In the genomic region with DNA sequence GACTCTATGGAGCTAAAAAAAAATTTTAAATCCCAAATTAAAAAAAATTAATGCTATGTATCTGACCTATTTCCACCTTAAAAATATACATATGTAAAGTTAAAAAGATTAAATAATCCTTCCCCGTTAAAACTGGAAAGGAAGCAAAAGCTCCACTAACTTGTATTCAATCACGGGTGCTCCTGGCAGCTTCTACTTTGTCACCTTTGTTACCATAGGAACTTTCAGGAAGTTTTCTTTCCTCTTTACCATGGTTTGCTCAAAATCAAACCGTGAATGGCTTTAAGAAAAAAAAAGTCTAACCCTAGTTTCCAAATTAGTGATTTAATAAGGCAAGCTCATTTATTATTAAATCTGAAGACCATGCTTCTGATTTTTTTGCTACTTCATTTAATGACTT, we compare ENCODE assay signal across 19 cellular contexts. TPM values are rescaled to one million over a fixed set of nuclear protein-coding genes. Genes with fewer than 3 reads are reported as not detected.
DNase-seq lines count a peak whose midpoint lies in the region; ATAC-seq and TF ChIP-seq lines count a peak whose summit lies in the region.
"Had no signal": no experiment of that assay in that cellular context is flagged by ENCODE, and none has a peak within 500 bp of the region (broad histone marks: within the 10 kb centered on the region; RNA-seq: fewer than 3 reads in every experiment).

No MANE protein-coding gene starts in this region.

- H3K79me1 ChIP-seq in mesendoderm (ENCODE audit: low read length), result no peaks in the 10 kb centered on the region

- peaks cover 27% of the 10 kb centered on the region for H3K4me1 ChIP-seq in PC-9 (replicated peaks; ENCODE audit: insufficient read depth)
- H3K4me1 ChIP-seq in mesendoderm (ENCODE audit: control insufficient read depth, low read depth, low read length), result no peaks in the 10 kb centered on the region
- peaks cover 11% of the 10 kb centered on the region for H3K4me1 ChIP-seq in smooth muscle cell (ENCODE audit: low read depth)
- peaks cover 58% of the 10 kb centered on the region for H3K4me1 ChIP-seq in Karpas-422 (ENCODE audit: low read length)

- intact Hi-C loops in PC-9 (cut with micrococcal nuclease; ENCODE audit: unreplicated experiment), result no loop called here
- intact Hi-C loops in activated CD4-positive, alpha-beta T cell treated with anti-CD3 and anti-CD28 coated beads for 36 hours (cut with DNase I, micrococcal nuclease), result no loop called here

- H3K4me2 ChIP-seq in PC-9 (peak overlapping the region; percentile 92), mesendoderm (ENCODE audit: low read length) (no peak overlapping the region), smooth muscle cell (no peak overlapping the region), Karpas-422 (ENCODE audit: low read depth, low read length, poor library complexity, severe bottlenecking) (no peak overlapping the region)

- no peak overlapping the region for H3K56ac ChIP-seq in mesendoderm (ENCODE audit: low read length)

- H4K5ac ChIP-seq in mesendoderm (ENCODE audit: low read length), result no peak overlapping the region

- no peak overlapping the region for H2BK15ac ChIP-seq in mesendoderm (replicated peaks; ENCODE audit: low read depth)

- no peaks in the 10 kb centered on the region for H3K9me3 Mint-ChIP-seq in endothelial cell (ENCODE audit: unreplicated experiment)
- H3K9me3 Mint-ChIP-seq in activated CD4-positive, alpha-beta T cell treated with anti-CD3 and anti-CD28 coated beads for 36 hours (ENCODE audit: low read depth), result no peaks in the 10 kb centered on the region
- H3K9me3 Mint-ChIP-seq: CD8-positive, alpha-beta T cell had no signal

- no peak overlapping the region for H3K9ac ChIP-seq in mesendoderm (ENCODE audit: low read length)
- no peak overlapping the region for H3K9ac ChIP-seq in smooth muscle cell (ENCODE audit: low read depth)
- H3K9ac ChIP-seq in Karpas-422 (ENCODE audit: low read length), result no peak overlapping the region

- H3K27ac ChIP-seq in PC-9 (no peak overlapping the region), mesendoderm (ENCODE audit: low read depth, low read length) (no peak overlapping the region), smooth muscle cell (ENCODE audit: low read depth) (no peak overlapping the region), Karpas-422 (ENCODE audit: low read length) (no peak overlapping the region)
- H3K27ac ChIP-seq: SJSA1 had no signal

- H3F3A ChIP-seq in PC-9 (ENCODE audit: insufficient read depth, low read depth) (no peaks in the 10 kb centered on the region; the same call in 1 of the 2 replicates), smooth muscle cell (ENCODE audit: low read depth) (no peaks in the 10 kb centered on the region)

- POLR2A ChIA-PET in PC-9 (lab: Charles Lee; ENCODE audit: unreplicated experiment), result no interaction called here
- POLR2A ChIA-PET in activated CD4-positive, alpha-beta T cell treated with anti-CD3 and anti-CD28 coated beads for 36 hours (lab: Charles Lee), result no interaction called here

- H3K36me3 Mint-ChIP-seq in endothelial cell (ENCODE audit: low read depth, unreplicated experiment), result no peaks in the 10 kb centered on the region
- H3K36me3 Mint-ChIP-seq in activated CD4-positive, alpha-beta T cell treated with anti-CD3 and anti-CD28 coated beads for 36 hours (ENCODE audit: low read depth), result peaks cover 7% of the 10 kb centered on the region

- H3K79me2 ChIP-seq in PC-9 (ENCODE audit: low read depth) (peaks cover 84% of the 10 kb centered on the region), mesendoderm (ENCODE audit: control insufficient read depth, insufficient read depth, low read length) (peaks cover 14% of the 10 kb centered on the region), smooth muscle cell (ENCODE audit: low read depth) (peaks cover 81% of the 10 kb centered on the region), Karpas-422 (ENCODE audit: low read length) (peaks cover 85% of the 10 kb centered on the region)

- H3K36me3 ChIP-seq in PC-9 (ENCODE audit: low read depth), result no peaks in the 10 kb centered on the region
- H3K36me3 ChIP-seq in mesendoderm (ENCODE audit: control insufficient read depth, insufficient read depth, low read length), result no peaks in the 10 kb centered on the region
- H3K36me3 ChIP-seq in smooth muscle cell (ENCODE audit: low read depth), result no peaks in the 10 kb centered on the region
- H3K36me3 ChIP-seq in Karpas-422 (ENCODE audit: insufficient read depth, low read length), result peaks cover 26% of the 10 kb centered on the region
- H3K36me3 ChIP-seq: SJSA1 had no signal

- no peaks in the 10 kb centered on the region for H3K27me3 ChIP-seq in PC-9 (ENCODE audit: insufficient read depth, low read depth)
- H3K27me3 ChIP-seq in mesendoderm (ENCODE audit: insufficient read depth, low read length, poor library complexity), result no peaks in the 10 kb centered on the region
- H3K27me3 ChIP-seq in smooth muscle cell (ENCODE audit: low read depth), result no peaks in the 10 kb centered on the region
- H3K27me3 ChIP-seq in Karpas-422 (ENCODE audit: low read length), result no peaks in the 10 kb centered on the region
- H3K27me3 ChIP-seq: SJSA1 had no signal

- H3K27ac Mint-ChIP-seq in endothelial cell (ENCODE audit: unreplicated experiment), result peak overlapping the region; percentile 99
- H3K27ac Mint-ChIP-seq in activated CD4-positive, alpha-beta T cell treated with anti-CD3 and anti-CD28 coated beads for 36 hours, result no peak overlapping the region
- H3K27ac Mint-ChIP-seq: CD8-positive, alpha-beta T cell had no signal

- ATAC-seq in activated CD4-positive, alpha-beta T cell treated with anti-CD3 and anti-CD28 coated beads for 36 hours, result no peak
- ATAC-seq: CD8-positive, alpha-beta T cell; HCT116; HepG2 had no signal

- H3K9me2 ChIP-seq in PC-9 (ENCODE audit: insufficient read depth) (no peaks in the 10 kb centered on the region), Karpas-422 (replicated peaks; ENCODE audit: insufficient read depth, low read length) (no peaks in the 10 kb centered on the region)

- CTCF ChIA-PET in PC-9 (lab: Charles Lee), result no interaction called here
- CTCF ChIA-PET in activated CD4-positive, alpha-beta T cell treated with anti-CD3 and anti-CD28 coated beads for 36 hours (lab: Charles Lee), result interaction anchor here (0.6 kb wide), 1 partner anchor 245 kb away, joined by 3 read pairs; no protein-coding TSS in a partner anchor

- TF ChIP-seq CTCF in PC-9 (conservative IDR thresholded peaks at IDR 0.05) (no peak), endothelial cell (IDR thresholded peaks at IDR 0.05; ENCODE audit: unreplicated experiment) (no peak), smooth muscle cell (IDR thresholded peaks at IDR 0.05; ENCODE audit: borderline replicate concordance, insufficient read depth, poor library complexity, severe bottlenecking) (no peak)

- H2BK5ac ChIP-seq in mesendoderm (ENCODE audit: low read length), result no peak overlapping the region

- H3K23ac ChIP-seq in mesendoderm (ENCODE audit: low read length), result no peak overlapping the region

- H2AFZ ChIP-seq in PC-9 (no peak overlapping the region), smooth muscle cell (ENCODE audit: low read depth) (no peak overlapping the region), Karpas-422 (ENCODE audit: low read length) (no peak overlapping the region)

- H3K4me3 Mint-ChIP-seq in endothelial cell (ENCODE audit: unreplicated experiment), result no peak overlapping the region
- no peak overlapping the region for H3K4me3 Mint-ChIP-seq in activated CD4-positive, alpha-beta T cell treated with anti-CD3 and anti-CD28 coated beads for 36 hours
- H3K4me3 Mint-ChIP-seq: CD8-positive, alpha-beta T cell had no signal

- BruUV-seq in PC-9 (replicated peaks; lab: Mats Ljungman, UMichigan), result no TSS peak

- H2AK5ac ChIP-seq in mesendoderm (ENCODE audit: low read length), result no peak overlapping the region

- H2BK120ac ChIP-seq in mesendoderm (ENCODE audit: low read depth, low read length), result no peak overlapping the region

- WGBS in mesendoderm (ENCODE audit: extremely low coverage, insufficient coverage, low lambda C conversion rate), result no CpG with 5 or more reads among the region's 3 CpGs
- 83% methylated on average over 3 of the region's 3 CpGs for WGBS in smooth muscle cell (ENCODE audit: low lambda C conversion rate)

- H3K4me1 Mint-ChIP-seq in endothelial cell (ENCODE audit: unreplicated experiment), result peaks cover 21% of the 10 kb centered on the region
- H3K4me1 Mint-ChIP-seq in activated CD4-positive, alpha-beta T cell treated with anti-CD3 and anti-CD28 coated beads for 36 hours, result peaks cover 51% of the 10 kb centered on the region

- no peak overlapping the region for H4K8ac ChIP-seq in mesendoderm (ENCODE audit: low read depth, low read length)

- H3K18ac ChIP-seq in mesendoderm (ENCODE audit: low read length), result no peak overlapping the region

- H4K20me1 ChIP-seq in PC-9 (ENCODE audit: insufficient read depth), result peaks cover 3% of the 10 kb centered on the region; the same call in 1 of the 2 replicates
- peaks cover 62% of the 10 kb centered on the region for H4K20me1 ChIP-seq in smooth muscle cell (ENCODE audit: low read depth)
- 0 out of 2 replicates have a peak, but pooled peaks cover 5% of the 10 kb centered on the region for H4K20me1 ChIP-seq in Karpas-422 (ENCODE audit: insufficient read depth, low read depth, low read length)

- peaks cover 9% of the 10 kb centered on the region for H3K27me3 Mint-ChIP-seq in endothelial cell (ENCODE audit: unreplicated experiment)
- H3K27me3 Mint-ChIP-seq in activated CD4-positive, alpha-beta T cell treated with anti-CD3 and anti-CD28 coated beads for 36 hours, result no peaks in the 10 kb centered on the region

- H3K9me3 ChIP-seq in PC-9 (ENCODE audit: insufficient read depth, low read depth) (no peaks in the 10 kb centered on the region), smooth muscle cell (replicated peaks; ENCODE audit: low read depth) (no peaks in the 10 kb centered on the region), Karpas-422 (ENCODE audit: low read length) (no peaks in the 10 kb centered on the region)
- H3K9me3 ChIP-seq: SJSA1 had no signal

- no peak overlapping the region for H3K4ac ChIP-seq in mesendoderm (ENCODE audit: low read depth, low read length)

- no peak overlapping the region for H3K4me3 ChIP-seq in PC-9
- H3K4me3 ChIP-seq in mesendoderm (ENCODE audit: low read length), result no peak overlapping the region
- H3K4me3 ChIP-seq in smooth muscle cell, result no peak overlapping the region
- H3K4me3 ChIP-seq in Karpas-422 (ENCODE audit: low read length), result no peak overlapping the region
- H3K4me3 ChIP-seq: SJSA1 had no signal

- DNase-seq in Caki2 (ENCODE audit: low read depth) (peak; percentile 38), PC-9 (no peak), endothelial cell (ENCODE audit: low spot score) (no peak), mesendoderm (peak; percentile 23), smooth muscle cell (lab: John Stamatoyannopoulos, UW; ENCODE audit: unreplicated experiment) (no peak), UCSD-AML1 (lab: John Stamatoyannopoulos, UW; ENCODE audit: unreplicated experiment) (no peak), Karpas-422 (no peak)
- no peak for DNase-seq in activated CD4-positive, alpha-beta T cell treated with anti-CD3 and anti-CD28 coated beads for 36 hours
- DNase-seq: CD8-positive, alpha-beta T cell; GOT3; KBM-7; MV-4-11; NCI-H1694 treated with DMSO at 0.1 percent for 48 hours; NCI-H2227 treated with DMSO at 0.1 percent for 48 hours; NCI-H510A treated with DMSO at 0.1 percent for 48 hours; NCI-H774 had no signal

- in situ Hi-C loops in Caki2 (cut with HindIII; ENCODE audit: low pct_unique_long_range_greater_than_20kb, low sequenced_read_pairs), result no loop called here

RNA-seq across cellular contexts. Expression of a gene that starts 3.5 kb away (rescaled TPM):
- total RNA-seq in Caki2 (2014; rRNA removed; shearing (Covaris generic); ENCODE audit: low replicate concordance), result 8.4 and 10.2 TPM in 2 replicates
- total RNA-seq in PC-9 (2021), result 13.9 and 14.8 TPM in 2 replicates
- total RNA-seq in endothelial cell (ENCODE audit: unreplicated experiment), result 18.4 TPM
- polyA plus RNA-seq in mesendoderm (2013, experiment 1 of 2), result 8.9 TPM
- 9.2 TPM for polyA plus RNA-seq in mesendoderm (2013, experiment 2 of 2)
- total RNA-seq in activated CD4-positive, alpha-beta T cell treated with anti-CD3 and anti-CD28 coated beads for 36 hours, result 1 to 10 TPM; 6.4 to 7.2 TPM
- 16.4 and 23.2 TPM in 2 replicates for total RNA-seq in smooth muscle cell
- 5.6 and 7.8 TPM in 2 replicates for polyA plus RNA-seq in smooth muscle cell
- 22.9 and 26.8 TPM in 2 replicates for total RNA-seq in Karpas-422 (2014; rRNA removed; shearing (Covaris generic); ENCODE audit: low replicate concordance)

RNA-seq across cellular contexts. Expression of a gene that starts 3.7 kb away (rescaled TPM):
- 5.0 and 17.2 TPM in 2 replicates for total RNA-seq in Caki2 (2014; rRNA removed; shearing (Covaris generic); ENCODE audit: low replicate concordance)
- total RNA-seq in PC-9 (2021) (2.9 and 8.9 TPM in 2 replicates), endothelial cell (ENCODE audit: unreplicated experiment) (0.36 TPM), smooth muscle cell (0.13 and 3.7 TPM in 2 replicates)
- 0.51 TPM for polyA plus RNA-seq in mesendoderm (2013, experiment 1 of 2)
- 0.45 TPM for polyA plus RNA-seq in mesendoderm (2013, experiment 2 of 2)
- total RNA-seq in activated CD4-positive, alpha-beta T cell treated with anti-CD3 and anti-CD28 coated beads for 36 hours, result under 1 TPM in 1 of 2 experiments, not detected in 1; 0.14 TPM
- 1.6 TPM in 2 replicates for polyA plus RNA-seq in smooth muscle cell
- 0.87 and 6.6 TPM in 2 replicates for total RNA-seq in Karpas-422 (2014; rRNA removed; shearing (Covaris generic); ENCODE audit: low replicate concordance)
- total RNA-seq: CD8-positive, alpha-beta T cell had no signal

Comparison
In these comparisons a context has a peak if more than half of its experiments do, and no peak if none do; other contexts are left out.
1. DNase-seq: peak in Caki2 (single experiment) and mesendoderm (single experiment); none in PC-9 (0 of 2), endothelial cell (single experiment), activated CD4-positive, alpha-beta T cell treated with anti-CD3 and anti-CD28 coated beads for 36 hours (single experiment), smooth muscle cell (single experiment), UCSD-AML1 (single experiment) and Karpas-422 (single experiment).